13 cellular contexts compared by ENCODE assay signal in genomic region chr2:148899638-148900318, GRCh38. TPM values are rescaled to one million over a fixed set of nuclear protein-coding genes. Genes with fewer than 3 reads are reported as not detected.
A peak's percentile ranks its signal among the peaks of the same experiment; 100 is the strongest.
DNase-seq lines count a peak whose midpoint lies in the region; TF ChIP-seq lines count a peak whose summit lies in the region.
"Had no signal": no experiment of that assay in that cellular context is flagged by ENCODE, and none has a peak within 500 bp of the region (broad histone marks: within the 10 kb centered on the region; RNA-seq: fewer than 3 reads in every experiment).

No MANE protein-coding gene starts in this region.

- TF ChIP-seq CTCF in HEK293 (tag by site-specific recombination; IDR thresholded peaks at IDR 0.05) (no peak), nephron progenitor cell (IDR thresholded peaks at IDR 0.05) (no peak), thyroid gland (IDR thresholded peaks at IDR 0.05) (no peak)

- H3K36me3 ChIP-seq in HEK293 (ENCODE audit: control insufficient read depth in 2 of 2, insufficient read depth in 1 of 2, low read length in 2 of 2) (no peaks in the 10 kb centered on the region), thyroid gland (no peaks in the 10 kb centered on the region)

- H3K4me1 Mint-ChIP-seq in nephron progenitor cell: peaks cover 57% of the 10 kb centered on the region
- H3K4me1 Mint-ChIP-seq: CD14-positive monocyte, T-cell had no signal

- CTCF ChIA-PET in HEK293 (lab: Yijun Ruan, JAX): no interaction called here

- TF ChIP-seq POLR2A in thyroid gland (IDR thresholded peaks at IDR 0.05): no peak

- peak overlapping the region; percentile 3 for H3K27ac Mint-ChIP-seq in nephron progenitor cell
- H3K27ac Mint-ChIP-seq: CD14-positive monocyte, T-cell had no signal

- H3K4me3 ChIP-seq in HEK293 (ENCODE audit: low read depth, low read length) (no peak overlapping the region), thyroid gland (replicated peaks in 1 of 3) (no peak overlapping the region)
- H3K4me3 ChIP-seq: GM23248, SK-N-MC had no signal

- H3K36me3 Mint-ChIP-seq in nephron progenitor cell (ENCODE audit: low read depth): peaks cover 22% of the 10 kb centered on the region
- H3K36me3 Mint-ChIP-seq: CD14-positive monocyte had no signal

- H3K27me3 Mint-ChIP-seq in nephron progenitor cell (ENCODE audit: low read depth, poor library complexity): no peaks in the 10 kb centered on the region

- POLR2A ChIA-PET in HEK293 (lab: Yijun Ruan, JAX): no interaction called here

- H3K9me3 Mint-ChIP-seq in nephron progenitor cell: no peaks in the 10 kb centered on the region
- H3K9me3 Mint-ChIP-seq: T-cell had no signal

- 91 to 96% methylated on average over 7 of the region's 7 CpGs for WGBS in thyroid gland, 2 donors

- intact Hi-C loops in thyroid gland (cut with DNase I): no loop called here

- H3K4me1 ChIP-seq in HEK293 (ENCODE audit: control insufficient read depth, insufficient read depth, low read length) (peaks cover 4% of the 10 kb centered on the region; the same call in 1 of the 2 replicates), thyroid gland (peaks cover 11 to 23% of the 10 kb centered on the region in 2 donors)
- H3K4me1 ChIP-seq: Caco-2 had no signal

- H3K9me3 ChIP-seq in HEK293 (ENCODE audit: control insufficient read depth, insufficient read depth, low read depth, low read length) (no peaks in the 10 kb centered on the region), thyroid gland (no peaks in the 10 kb centered on the region)
- H3K9me3 ChIP-seq: Caco-2 had no signal

- no peak overlapping the region for H3K4me3 Mint-ChIP-seq in nephron progenitor cell
- H3K4me3 Mint-ChIP-seq: CD14-positive monocyte, T-cell had no signal

- H3K27ac ChIP-seq in HEK293 (ENCODE audit: extremely low read depth, low read depth, low read length): no peak overlapping the region
- H3K27ac ChIP-seq in thyroid gland: no peak overlapping the region
- H3K27ac ChIP-seq: GM23248, SK-N-MC had no signal

- no peaks in the 10 kb centered on the region for H3K27me3 ChIP-seq in thyroid gland

- DNase-seq in NCI-H2107 treated with DMSO at 0.1 percent for 48 hours (lab: John Stamatoyannopoulos, UW; ENCODE audit: unreplicated experiment) (peak; percentile 79), NCI-H2107 (lab: John Stamatoyannopoulos, UW) (no peak), NCI-H69 (lab: John Stamatoyannopoulos, UW) (peak; percentile 68), nephron progenitor cell (no peak), SK-N-DZ (ENCODE audit: low spot score) (no peak), thyroid gland (no peak), activated gamma-delta T cell treated with Interleukin-2 at 50 U/mL for 16 hours (no peak)
- DNase-seq: Caco-2, GM23248, T-cell had no signal

TF ChIP-seq in HEK293, 187 proteins besides CTCF, POLR2A, EP300 and RAD21:
- TF ChIP-seq ZNF16 (tag by site-specific recombination; IDR thresholded peaks at IDR 0.05; ENCODE audit: low read depth) (no peak), ZNF449 (tag by site-specific recombination; IDR thresholded peaks at IDR 0.05) (peak; percentile 98), ZNF174 (tag by site-specific recombination; IDR thresholded peaks at IDR 0.05) (no peak), HOXA7 (CRISPR knock-in tag; IDR thresholded peaks at IDR 0.05; ENCODE audit: borderline replicate concordance) (no peak), SCRT2 (tag by site-specific recombination; IDR thresholded peaks at IDR 0.05) (no peak), ZSCAN5A (tag by site-specific recombination; IDR thresholded peaks at IDR 0.05) (no peak), ZNF501 (tag by site-specific recombination; IDR thresholded peaks at IDR 0.05) (no peak)

RNA-seq across cellular contexts. Expression of gene KIF5C, which starts 24.8 kb away (rescaled TPM):
- 50.0 and 52.0 TPM in 2 replicates for polyA plus RNA-seq in SK-N-DZ (2014; cell fraction: cytosol; rRNA removed)
- polyA plus RNA-seq in SK-N-DZ (2014; cell fraction: nucleus; rRNA removed): 55.4 and 70.4 TPM in 2 replicates
- total RNA-seq in thyroid gland: 1 to 10 TPM; 1.9 to 2.8 (median 2.3) TPM
- polyA plus RNA-seq: CD14-positive monocyte had no signal

Comparison
In these comparisons a context has a peak if more than half of its experiments do, and no peak if none do; other contexts are left out.
1. DNase-seq: peak in NCI-H2107 treated with DMSO at 0.1 percent for 48 hours (single experiment) and NCI-H69 (single experiment); none in NCI-H2107 (single experiment), nephron progenitor cell (single experiment), SK-N-DZ (single experiment), thyroid gland (0 of 2) and activated gamma-delta T cell treated with Interleukin-2 at 50 U/mL for 16 hours (single experiment).